In the genomic region with DNA sequence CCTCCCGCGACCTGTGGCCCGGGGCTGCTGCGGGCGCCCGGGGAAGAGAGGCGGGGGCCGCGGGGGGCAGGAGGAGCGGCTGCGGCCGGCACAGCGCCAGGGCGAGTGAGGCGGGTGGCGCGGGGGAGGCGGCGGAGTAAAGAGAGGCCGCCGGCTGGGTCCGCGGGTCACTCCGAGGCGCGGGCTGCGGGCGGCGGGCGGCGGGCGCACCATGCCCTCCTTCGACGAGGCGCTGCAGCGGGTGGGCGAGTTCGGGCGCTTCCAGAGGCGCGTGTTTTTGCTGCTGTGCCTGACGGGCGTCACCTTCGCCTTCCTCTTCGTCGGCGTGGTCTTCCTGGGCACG, we compare ENCODE assay signal across 12 cellular contexts. TPM values are rescaled to one million over a fixed set of nuclear protein-coding genes. Genes with fewer than 3 reads are reported as not detected.
A peak's percentile ranks its signal among the peaks of the same experiment; 100 is the strongest.
DNase-seq lines count a peak whose midpoint lies in the region; ATAC-seq, FAIRE-seq and TF ChIP-seq lines count a peak whose summit lies in the region.
"Had no signal": no experiment of that assay in that cellular context is flagged by ENCODE, and none has a peak within 500 bp of the region (broad histone marks: within the 10 kb centered on the region; RNA-seq: fewer than 3 reads in every experiment).

A gene with protein sequence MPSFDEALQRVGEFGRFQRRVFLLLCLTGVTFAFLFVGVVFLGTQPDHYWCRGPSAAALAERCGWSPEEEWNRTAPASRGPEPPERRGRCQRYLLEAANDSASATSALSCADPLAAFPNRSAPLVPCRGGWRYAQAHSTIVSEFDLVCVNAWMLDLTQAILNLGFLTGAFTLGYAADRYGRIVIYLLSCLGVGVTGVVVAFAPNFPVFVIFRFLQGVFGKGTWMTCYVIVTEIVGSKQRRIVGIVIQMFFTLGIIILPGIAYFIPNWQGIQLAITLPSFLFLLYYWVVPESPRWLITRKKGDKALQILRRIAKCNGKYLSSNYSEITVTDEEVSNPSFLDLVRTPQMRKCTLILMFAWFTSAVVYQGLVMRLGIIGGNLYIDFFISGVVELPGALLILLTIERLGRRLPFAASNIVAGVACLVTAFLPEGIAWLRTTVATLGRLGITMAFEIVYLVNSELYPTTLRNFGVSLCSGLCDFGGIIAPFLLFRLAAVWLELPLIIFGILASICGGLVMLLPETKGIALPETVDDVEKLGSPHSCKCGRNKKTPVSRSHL (plus strand): TSS at position 170 of the 343 bp plus-strand sequence. CDS start 42 bp downstream, at position 212.

- H3K27ac ChIP-seq in endothelial cell of umbilical vein (ENCODE audit: insufficient read depth, low read depth, low read length) (no peak within 1 kb of the TSS), mesodermal cell (ENCODE audit: low read depth, low read length, severe bottlenecking) (no peak within 1 kb of the TSS), tibial artery (peak within 1 kb of the TSS; percentile 87 to 89)

- H2AFZ ChIP-seq in endothelial cell of umbilical vein (ENCODE audit: low read depth, low read length), result no peak within 1 kb of the TSS

- no TSS peak for BruUV-seq in endothelial cell of umbilical vein (replicated peaks; lab: Mats Ljungman, UMichigan)

- DNase-seq in activated CD4-positive, alpha-beta T cell treated with anti-CD3 and anti-CD28 coated beads for 48 hours, result peak; percentile 8
- DNase-seq in activated CD4-positive, alpha-beta T cell treated with anti-CD3 and anti-CD28 coated beads, Interleukin-2, amount 50 U/mL, for 1 hour, result no peak
- DNase-seq in endothelial cell of umbilical vein (ENCODE audit: low read depth, low spot score) (no peak), tibial artery (no peak), T1000 (lab: John Stamatoyannopoulos, UW) (no peak)
- DNase-seq in NK-92 treated with Interleukin-12 subunit alpha and Interleukin-12 subunit beta, amount 100 ng/mL, for 24 hours (lab: John Stamatoyannopoulos, UW), result no peak
- DNase-seq: activated naive CD4-positive, alpha-beta T cell treated with anti-CD3 and anti-CD28 coated beads, Interleukin-2, amount 10 ng/mL, durations not matched to agents 7 days and 5 days; BE2C; NCI-H510A had no signal

- FAIRE-seq in endothelial cell of umbilical vein (lab: Jason Lieb, UNC), result no peak

- H3K9ac ChIP-seq in endothelial cell of umbilical vein (replicated peaks; ENCODE audit: extremely low read depth, insufficient read depth, low read length), result no peak within 1 kb of the TSS

- TF ChIP-seq CTCF in endothelial cell of umbilical vein (IDR thresholded peaks at IDR 0.05; ENCODE audit: extremely low read depth in 1 of 2, insufficient read depth in 1 of 2, low read depth in 1 of 2, low read length in 2 of 2) (no peak), tibial artery (IDR thresholded peaks at IDR 0.05) (no peak)

- no peaks in the 10 kb centered on the region for H3K9me1 ChIP-seq in endothelial cell of umbilical vein (replicated peaks; ENCODE audit: control insufficient read depth, extremely low read depth, insufficient read depth, low read length)

- WGBS in mesodermal cell (ENCODE audit: insufficient coverage in 2 of 2), 2 experiments, result 0% methylated on average over 43 to 45 of the region's 48 CpGs

- POLR2A ChIA-PET in endothelial cell of umbilical vein (lab: Charles Lee), result no interaction called here

- H3K79me2 ChIP-seq in endothelial cell of umbilical vein (ENCODE audit: control insufficient read depth, insufficient read depth, low read length), result no peaks in the 10 kb centered on the region

- H3K4me1 ChIP-seq in endothelial cell of umbilical vein (ENCODE audit: control insufficient read depth, extremely low read depth, insufficient read depth, low read length) (no peaks in the 10 kb centered on the region), mesodermal cell (ENCODE audit: control insufficient read depth, insufficient read depth, low read length, poor library complexity, severe bottlenecking) (peaks cover 5% of the 10 kb centered on the region), tibial artery (peaks cover 0 to 33% (median 11%) of the 10 kb centered on the region in 4 donors)
- H3K4me1 ChIP-seq: BE2C had no signal

- dilution Hi-C loops in endothelial cell of umbilical vein (cut with MboI; ENCODE audit: extremely low pct_ligation_motif_present, low sequenced_read_pairs), result no loop called here

- ATAC-seq in GM19467 (IDR thresholded peaks at IDR 0.05; ENCODE audit: unreplicated experiment), result no peak

- TF ChIP-seq POLR2A in endothelial cell of umbilical vein (IDR thresholded peaks at IDR 0.05; ENCODE audit: low read depth, low read length), result no peak

- H3K36me3 ChIP-seq in endothelial cell of umbilical vein (ENCODE audit: control insufficient read depth in 2 of 2, extremely low read depth in 1 of 2, insufficient read depth in 2 of 2, low read length in 2 of 2), result no peaks in the 10 kb centered on the region
- no peaks in the 10 kb centered on the region for H3K36me3 ChIP-seq in mesodermal cell (ENCODE audit: control insufficient read depth, insufficient read depth, low read length)
- no peaks in the 10 kb centered on the region for H3K36me3 ChIP-seq in tibial artery
- H3K36me3 ChIP-seq: BE2C had no signal

- CTCF ChIA-PET in endothelial cell of umbilical vein (lab: Charles Lee), result no interaction called here

- H3K9me3 ChIP-seq in endothelial cell of umbilical vein (replicated peaks; ENCODE audit: control insufficient read depth, insufficient read depth, low read length) (no peaks in the 10 kb centered on the region), mesodermal cell (ENCODE audit: control insufficient read depth, low read length) (no peaks in the 10 kb centered on the region), tibial artery (no peaks in the 10 kb centered on the region)
- H3K9me3 ChIP-seq: BE2C had no signal

- H3K4me2 ChIP-seq in endothelial cell of umbilical vein (ENCODE audit: insufficient read depth, low read length), result peak within 1 kb of the TSS; percentile 6

- intact Hi-C loops in endothelial cell of umbilical vein (cut with micrococcal nuclease), result no loop called here
- intact Hi-C loops in tibial artery (cut with DNase I; ENCODE audit: low total_unique reads), result no loop called here

- H3K4me3 ChIP-seq in endothelial cell of umbilical vein (replicated peaks in 1 of 3; ENCODE audit: insufficient read depth in 1 of 3, low read depth in 1 of 3, low read length in 3 of 3) (no peak within 1 kb of the TSS), mesodermal cell (ENCODE audit: extremely low read depth, insufficient read depth, low read length, poor library complexity, severe bottlenecking) (peak within 1 kb of the TSS; percentile 48), tibial artery (peak within 1 kb of the TSS; percentile 75 to 84)

- H4K20me1 ChIP-seq in endothelial cell of umbilical vein (replicated peaks; ENCODE audit: control insufficient read depth, extremely low read depth, insufficient read depth, low read length), result no peaks in the 10 kb centered on the region

- H3K27me3 ChIP-seq in endothelial cell of umbilical vein (ENCODE audit: control insufficient read depth in 2 of 2, insufficient read depth in 2 of 2, low read length in 2 of 2), result peaks cover 8 to 14% of the 10 kb centered on the region in 2 experiments
- H3K27me3 ChIP-seq in tibial artery, result no peaks in the 10 kb centered on the region

TF ChIP-seq in endothelial cell of umbilical vein, 7 proteins besides CTCF, POLR2A, EP300 and RAD21:
- TF ChIP-seq, protein P1, sequence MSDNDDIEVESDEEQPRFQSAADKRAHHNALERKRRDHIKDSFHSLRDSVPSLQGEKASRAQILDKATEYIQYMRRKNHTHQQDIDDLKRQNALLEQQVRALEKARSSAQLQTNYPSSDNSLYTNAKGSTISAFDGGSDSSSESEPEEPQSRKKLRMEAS (IDR thresholded peaks at IDR 0.05; ENCODE audit: insufficient read depth, insufficient read length), result no peak
- TF ChIP-seq POLR2AphosphoS5 (IDR thresholded peaks at IDR 0.05; ENCODE audit: insufficient read depth, low read depth, low read length) (no peak), GATA2 (IDR thresholded peaks at IDR 0.05; ENCODE audit: insufficient read depth, insufficient read length, low read depth, low read length) (no peak), EZH2 (IDR thresholded peaks at IDR 0.05; ENCODE audit: borderline replicate concordance, low read depth, low read length, severe bottlenecking) (no peak), MYC (IDR thresholded peaks at IDR 0.05; ENCODE audit: low read depth, low read length) (no peak), FOS (IDR thresholded peaks at IDR 0.05; ENCODE audit: borderline replicate concordance, insufficient read depth, low read length) (no peak), JUN (IDR thresholded peaks at IDR 0.05; ENCODE audit: borderline replicate concordance, insufficient read depth, insufficient read length, low read depth) (no peak)

RNA-seq across cellular contexts. Expression of the gene that starts here (rescaled TPM):
- not detected in 2 replicates for total RNA-seq in endothelial cell of umbilical vein
- polyA plus RNA-seq in endothelial cell of umbilical vein, result not detected in 2 replicates
- polyA plus RNA-seq in endothelial cell of umbilical vein (2011; cell fraction: cytosol; rRNA removed), result not detected in 2 replicates
- polyA plus RNA-seq in endothelial cell of umbilical vein (2011; cell fraction: nucleus; rRNA removed), result not detected in 2 replicates
- not detected in 2 replicates for polyA plus RNA-seq in endothelial cell of umbilical vein (2012)
- polyA minus RNA-seq in endothelial cell of umbilical vein, result not detected in 2 replicates
- 3.1 TPM for polyA minus RNA-seq in endothelial cell of umbilical vein (2011; cell fraction: cytosol; rRNA and poly(A)+ RNA removed)
- polyA minus RNA-seq in endothelial cell of umbilical vein (2011; cell fraction: nucleus; rRNA and poly(A)+ RNA removed), result not detected in 2 replicates
- polyA plus RNA-seq in mesodermal cell (2013, experiment 1 of 2), result 1.8 TPM
- polyA plus RNA-seq in mesodermal cell (2013, experiment 2 of 2), result 2.2 TPM
- total RNA-seq: H4 had no signal

Comparison
In these comparisons a context has a peak if more than half of its experiments do, and no peak if none do; other contexts are left out.
1. H3K27ac ChIP-seq: peak in tibial artery (2 of 2); none in endothelial cell of umbilical vein (single experiment) and mesodermal cell (single experiment).
2. H3K4me3 ChIP-seq: peak in mesodermal cell (single experiment) and tibial artery (2 of 2); none in endothelial cell of umbilical vein (0 of 3).